2 cellular contexts compared by ENCODE assay signal in genomic region chr3:143677420-143677819, GRCh38.
TF ChIP-seq lines count a peak whose summit lies in the region.

No MANE protein-coding gene starts in this region.

TF ChIP-seq in liver, 16 proteins besides CTCF, POLR2A, EP300 and RAD21 (continued from another document):
- no peak for TF ChIP-seq MAX (IDR thresholded peaks at IDR 0.05)
- TF ChIP-seq SP1 (IDR thresholded peaks at IDR 0.05), result peak; percentile 62
- no peak for TF ChIP-seq EGR1 (IDR thresholded peaks at IDR 0.05; ENCODE audit: low read depth in 2 of 2)
- no peak for TF ChIP-seq NR2F2 (IDR thresholded peaks at IDR 0.05)
- TF ChIP-seq REST (IDR thresholded peaks at IDR 0.05), result no peak

TF ChIP-seq in HepG2, 621 proteins besides CTCF, POLR2A, EP300 and RAD21 (continued from another document):
- no peak for TF ChIP-seq ZNF512B (CRISPR knock-in tag; IDR thresholded peaks at IDR 0.05; ENCODE audit: borderline replicate concordance)
- no peak for TF ChIP-seq ZNF496 (CRISPR knock-in tag; IDR thresholded peaks at IDR 0.05; ENCODE audit: insufficient replicate concordance)
- TF ChIP-seq ZFAT (CRISPR knock-in tag; conservative IDR thresholded peaks at IDR 0.05), result no peak
- TF ChIP-seq CENPBD1 (CRISPR knock-in tag; IDR thresholded peaks at IDR 0.05; ENCODE audit: borderline replicate concordance, low read depth), result no peak
- no peak for TF ChIP-seq FOSL1 (CRISPR knock-in tag; IDR thresholded peaks at IDR 0.05; ENCODE audit: borderline replicate concordance)
- TF ChIP-seq ZNF883 (CRISPR knock-in tag; IDR thresholded peaks at IDR 0.05; ENCODE audit: not compliant biosample characterization), result no peak
- TF ChIP-seq ZNF652 (CRISPR knock-in tag; IDR thresholded peaks at IDR 0.05; ENCODE audit: borderline replicate concordance, low read depth), result no peak
- no peak for TF ChIP-seq GLMP (CRISPR knock-in tag; IDR thresholded peaks at IDR 0.05; ENCODE audit: borderline replicate concordance)
- TF ChIP-seq ZNF7 (CRISPR knock-in tag; IDR thresholded peaks at IDR 0.05), result no peak
- no peak for TF ChIP-seq ATF4 (CRISPR knock-in tag; IDR thresholded peaks at IDR 0.05)
- TF ChIP-seq TRIM24 (CRISPR knock-in tag; IDR thresholded peaks at IDR 0.05), result no peak
- no peak for TF ChIP-seq AGO1 (IDR thresholded peaks at IDR 0.05; ENCODE audit: low read depth, low read length, poor library complexity, severe bottlenecking)
- TF ChIP-seq SP4 (CRISPR knock-in tag; IDR thresholded peaks at IDR 0.05), result no peak
- TF ChIP-seq DRAP1 (CRISPR knock-in tag; IDR thresholded peaks at IDR 0.05), result no peak
